Comparison of ENCODE assay signal across 19 cellular contexts in the genomic region with DNA sequence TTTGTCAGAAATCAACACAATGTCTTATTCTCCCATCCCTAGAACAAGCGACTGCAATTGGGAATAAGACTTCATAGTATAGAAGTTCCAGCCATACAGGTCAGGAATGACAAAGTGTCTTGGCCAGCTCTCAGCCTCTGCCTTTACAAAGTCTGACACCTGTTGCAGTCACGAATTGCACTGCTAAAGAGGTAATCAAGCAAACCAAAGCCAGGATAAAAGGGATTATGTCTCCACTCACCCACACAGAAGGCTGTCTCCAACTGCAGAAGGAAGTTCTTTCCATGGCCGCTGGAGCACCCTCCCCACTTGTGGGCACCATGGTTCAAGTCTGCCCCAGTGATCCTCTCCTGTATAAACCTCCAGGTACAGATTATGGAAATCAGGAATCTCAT.
DNase-seq lines count a peak whose midpoint lies in the region; ATAC-seq, FAIRE-seq and TF ChIP-seq lines count a peak whose summit lies in the region.
"Had no signal": no experiment of that assay in that cellular context is flagged by ENCODE, and none has a peak within 500 bp of the region (broad histone marks: within the 10 kb centered on the region; RNA-seq: fewer than 3 reads in every experiment).

No MANE protein-coding gene starts in this region.

- H3F3A ChIP-seq in neural progenitor cell (ENCODE audit: low read depth) = peaks cover 29% of the 10 kb centered on the region

- H2AFZ ChIP-seq in neural progenitor cell (replicated peaks) = no peak overlapping the region

- TF ChIP-seq CTCF in left ventricle myocardium inferior (IDR thresholded peaks at IDR 0.05; ENCODE audit: borderline replicate concordance) = no peak
- no peak for TF ChIP-seq CTCF in coronary artery (IDR thresholded peaks at IDR 0.05)
- TF ChIP-seq CTCF in neural progenitor cell (IDR thresholded peaks at IDR 0.05) = no peak
- no peak for TF ChIP-seq CTCF in upper lobe of right lung (IDR thresholded peaks at IDR 0.05)
- no peak for TF ChIP-seq CTCF in pancreas (IDR thresholded peaks at IDR 0.05)

- peaks cover 66% of the 10 kb centered on the region for H3K4me1 Mint-ChIP-seq in neural progenitor cell

- intact Hi-C loops in left ventricle myocardium inferior (cut with micrococcal nuclease) = loop anchor here (10.0 kb wide), 1 partner anchor 92 kb away; no protein-coding TSS in a partner anchor
- intact Hi-C loops in left cardiac atrium (cut with DNase I) = no loop called here
- intact Hi-C loops in upper lobe of right lung (cut with DNase I) = no loop called here
- intact Hi-C loops in pancreas (cut with DNase I) = no loop called here

- ATAC-seq in left cardiac atrium = no peak
- no peak for ATAC-seq in upper lobe of right lung
- no peak for ATAC-seq in HG02588 (IDR thresholded peaks at IDR 0.05; ENCODE audit: unreplicated experiment)
- no peak for ATAC-seq in pancreas
- ATAC-seq in HG03175 (IDR thresholded peaks at IDR 0.05; ENCODE audit: unreplicated experiment) = no peak

- WGBS in pancreas, 2 donors = 50 to 53% methylated on average over 3 of the region's 3 CpGs

- no peaks in the 10 kb centered on the region for H4K20me1 ChIP-seq in neural progenitor cell (ENCODE audit: low read depth)

- no peak overlapping the region for H3K4me3 Mint-ChIP-seq in neural progenitor cell
- H3K4me3 Mint-ChIP-seq: activated naive CD4-positive, alpha-beta T cell treated with anti-CD3 and anti-CD28 coated beads for 36 hours; CD4-positive, alpha-beta T cell; neural crest cell had no signal

- H3K27me3 ChIP-seq in left ventricle myocardium inferior (ENCODE audit: low read depth) (no peaks in the 10 kb centered on the region), neural progenitor cell (no peaks in the 10 kb centered on the region), upper lobe of right lung (no peaks in the 10 kb centered on the region), pancreas (no peaks in the 10 kb centered on the region)

- DNase-seq in left ventricle myocardium inferior (no peak), left cardiac atrium (no peak), coronary artery (ENCODE audit: low spot score) (no peak), neural progenitor cell (ENCODE audit: low spot score) (peak; percentile 59), upper lobe of right lung (no peak), pancreas (no peak)
- DNase-seq: activated CD4-positive, alpha-beta T cell treated with anti-CD3 and anti-CD28 coated beads, Interleukin-2, amount 50 U/mL, for 1 hour; activated naive CD4-positive, alpha-beta T cell treated with anti-CD3 and anti-CD28 coated beads for 36 hours; CD4-positive, alpha-beta T cell; DMS79 treated with DMSO at 0.1 percent for 48 hours; effector CD4-positive, alpha-beta T cell; foreskin melanocyte; NCI-H187 treated with DMSO at 0.1 percent for 48 hours; NCI-H446 treated with DMSO at 0.1 percent for 48 hours; stimulated activated naive CD4-positive, alpha-beta T cell had no signal

- peak overlapping the region; percentile 32 for H3K4me3 ChIP-seq in left ventricle myocardium inferior
- H3K4me3 ChIP-seq in coronary artery = peak overlapping the region; percentile 8
- H3K4me3 ChIP-seq in neural progenitor cell = no peak overlapping the region
- no peak overlapping the region for H3K4me3 ChIP-seq in upper lobe of right lung
- H3K4me3 ChIP-seq in pancreas = no peak overlapping the region
- H3K4me3 ChIP-seq: lung had no signal

- peaks cover 29% of the 10 kb centered on the region for H3K27me3 Mint-ChIP-seq in neural progenitor cell (ENCODE audit: insufficient read depth, low read depth)
- H3K27me3 Mint-ChIP-seq: CD4-positive, alpha-beta T cell had no signal

- peak overlapping the region; percentile 62 for H3K4me2 ChIP-seq in neural progenitor cell

- H3K4me1 ChIP-seq in left ventricle myocardium inferior (peaks cover 53% of the 10 kb centered on the region), neural progenitor cell (peaks cover 52% of the 10 kb centered on the region), upper lobe of right lung (peaks cover 8% of the 10 kb centered on the region), pancreas (no peaks in the 10 kb centered on the region)

- H3K9me3 Mint-ChIP-seq in neural progenitor cell = peaks cover 4% of the 10 kb centered on the region
- H3K9me3 Mint-ChIP-seq: activated naive CD4-positive, alpha-beta T cell treated with anti-CD3 and anti-CD28 coated beads for 36 hours; CD4-positive, alpha-beta T cell; neural crest cell had no signal

- peak overlapping the region; percentile 78 for H3K27ac ChIP-seq in left ventricle myocardium inferior (replicated peaks)
- H3K27ac ChIP-seq in coronary artery = peak overlapping the region; percentile 18 to 80
- no peak overlapping the region for H3K27ac ChIP-seq in neural progenitor cell
- H3K27ac ChIP-seq in upper lobe of right lung = peak overlapping the region; percentile 0
- H3K27ac ChIP-seq in pancreas = no peak overlapping the region

- no peak for FAIRE-seq in pancreas (lab: Jason Lieb, UNC)

- H3K9me3 ChIP-seq in left ventricle myocardium inferior (replicated peaks) (no peaks in the 10 kb centered on the region), neural progenitor cell (ENCODE audit: low read depth) (no peaks in the 10 kb centered on the region), upper lobe of right lung (no peaks in the 10 kb centered on the region), pancreas (no peaks in the 10 kb centered on the region)

- H3K27ac Mint-ChIP-seq in neural progenitor cell = no peak overlapping the region
- H3K27ac Mint-ChIP-seq: activated naive CD4-positive, alpha-beta T cell treated with anti-CD3 and anti-CD28 coated beads for 36 hours; CD4-positive, alpha-beta T cell had no signal

- H3K79me2 ChIP-seq in neural progenitor cell (ENCODE audit: low read depth) = no peaks in the 10 kb centered on the region

- no peaks in the 10 kb centered on the region for H3K36me3 Mint-ChIP-seq in neural progenitor cell

- H3K9ac ChIP-seq in neural progenitor cell = no peak overlapping the region

- H3K36me3 ChIP-seq in left ventricle myocardium inferior (no peaks in the 10 kb centered on the region), neural progenitor cell (no peaks in the 10 kb centered on the region), upper lobe of right lung (no peaks in the 10 kb centered on the region), pancreas (no peaks in the 10 kb centered on the region)

Comparison
In these comparisons a context has a peak if more than half of its experiments do, and no peak if none do; other contexts are left out.
1. H3K27ac ChIP-seq: peak in left ventricle myocardium inferior (single experiment), coronary artery (2 of 2) and upper lobe of right lung (single experiment); none in neural progenitor cell (single experiment) and pancreas (0 of 4).
2. H3K4me3 ChIP-seq: peak in left ventricle myocardium inferior (single experiment) and coronary artery (single experiment); none in neural progenitor cell (single experiment), upper lobe of right lung (single experiment) and pancreas (0 of 4).